7 cellular contexts compared by ENCODE assay signal in genomic region chr11:120337133-120337895, GRCh38. TPM values are rescaled to one million over a fixed set of nuclear protein-coding genes. Genes with fewer than 3 reads are reported as not detected.
DNase-seq lines count a peak whose midpoint lies in the region; ATAC-seq and TF ChIP-seq lines count a peak whose summit lies in the region.

No MANE protein-coding gene starts in this region.

- H3K27me3 ChIP-seq in right atrium auricular region = no peaks in the 10 kb centered on the region

- H3K4me3 Mint-ChIP-seq in activated naive CD8-positive, alpha-beta T cell treated with anti-CD3 and anti-CD28 coated beads, Interleukin-2, amount 10 ng/mL, durations not matched to agents 7 days and 5 days = peak overlapping the region; percentile 91

- H3K4me1 ChIP-seq in right atrium auricular region = peaks cover 0 to 71% of the 10 kb centered on the region in 2 donors

- POLR2A ChIA-PET in activated naive CD8-positive, alpha-beta T cell treated with anti-CD3 and anti-CD28 coated beads, Interleukin-2, amount 10 ng/mL, durations not matched to agents 7 days and 5 days (lab: Charles Lee) = no interaction called here

- peak; percentile 22 for DNase-seq in NCI-H146 treated with DMSO at 0.1 percent for 48 hours (lab: John Stamatoyannopoulos, UW; ENCODE audit: unreplicated experiment)
- peak; percentile 38 for DNase-seq in activated naive CD8-positive, alpha-beta T cell treated with anti-CD3 and anti-CD28 coated beads, Interleukin-2, amount 10 ng/mL, durations not matched to agents 7 days and 5 days
- no peak for DNase-seq in right atrium auricular region (ENCODE audit: low spot score)
- DNase-seq in renal cortical epithelial cell (ENCODE audit: low read depth) = peak; percentile 70
- DNase-seq in Ammon's horn (ENCODE audit: low spot score) = no peak

- H3K27ac Mint-ChIP-seq in activated naive CD8-positive, alpha-beta T cell treated with anti-CD3 and anti-CD28 coated beads, Interleukin-2, amount 10 ng/mL, durations not matched to agents 7 days and 5 days = peak overlapping the region; percentile 67

- H3K27me3 Mint-ChIP-seq in activated naive CD8-positive, alpha-beta T cell treated with anti-CD3 and anti-CD28 coated beads, Interleukin-2, amount 10 ng/mL, durations not matched to agents 7 days and 5 days = peaks cover 67% of the 10 kb centered on the region

- no peaks in the 10 kb centered on the region for H3K36me3 ChIP-seq in right atrium auricular region

- no peaks in the 10 kb centered on the region for H3K9me3 ChIP-seq in right atrium auricular region

- ATAC-seq in GM19395 (IDR thresholded peaks at IDR 0.05; ENCODE audit: unreplicated experiment) = peak; percentile 4
- no peak for ATAC-seq in activated naive CD8-positive, alpha-beta T cell treated with anti-CD3 and anti-CD28 coated beads, Interleukin-2, amount 10 ng/mL, durations not matched to agents 7 days and 5 days (ENCODE audit: low read depth)
- no peak for ATAC-seq in GM21360 (IDR thresholded peaks at IDR 0.05; ENCODE audit: unreplicated experiment)

- H3K4me3 ChIP-seq in right atrium auricular region = peak overlapping the region; percentile 93 to 97

- no peak for TF ChIP-seq CTCF in right atrium auricular region (IDR thresholded peaks at IDR 0.05)

- peak overlapping the region; percentile 97 to 100 for H3K27ac ChIP-seq in right atrium auricular region

- peaks cover 28% of the 10 kb centered on the region for H3K4me1 Mint-ChIP-seq in activated naive CD8-positive, alpha-beta T cell treated with anti-CD3 and anti-CD28 coated beads, Interleukin-2, amount 10 ng/mL, durations not matched to agents 7 days and 5 days

- peaks cover 5% of the 10 kb centered on the region for H3K36me3 Mint-ChIP-seq in activated naive CD8-positive, alpha-beta T cell treated with anti-CD3 and anti-CD28 coated beads, Interleukin-2, amount 10 ng/mL, durations not matched to agents 7 days and 5 days

- H3K9me3 Mint-ChIP-seq in activated naive CD8-positive, alpha-beta T cell treated with anti-CD3 and anti-CD28 coated beads, Interleukin-2, amount 10 ng/mL, durations not matched to agents 7 days and 5 days = peaks cover 2% of the 10 kb centered on the region

RNA-seq across cellular contexts. Expression of gene ARHGEF12, which starts 1.1 kb away (rescaled TPM):
- total RNA-seq in activated naive CD8-positive, alpha-beta T cell treated with anti-CD3 and anti-CD28 coated beads, Interleukin-2, amount 10 ng/mL, durations not matched to agents 7 days and 5 days = 10 to 100 TPM; 14.7 to 15.8 TPM
- total RNA-seq in right atrium auricular region = 10 to 100 TPM; 84.0 to 87.2 TPM
- total RNA-seq in renal cortical epithelial cell = 72.9 and 224 TPM in 2 replicates

RNA-seq across cellular contexts. Expression of gene TLCD5, which starts 12.2 kb away (rescaled TPM):
- total RNA-seq in activated naive CD8-positive, alpha-beta T cell treated with anti-CD3 and anti-CD28 coated beads, Interleukin-2, amount 10 ng/mL, durations not matched to agents 7 days and 5 days = under 1 TPM; 0.77 to 0.86 TPM
- 10 to 100 TPM; 11.3 to 18.7 TPM for total RNA-seq in right atrium auricular region
- total RNA-seq in renal cortical epithelial cell = 3.8 and 19.0 TPM in 2 replicates

Comparison
In these comparisons a context has a peak if more than half of its experiments do, and no peak if none do; other contexts are left out.
1. DNase-seq: peak in NCI-H146 treated with DMSO at 0.1 percent for 48 hours (single experiment), activated naive CD8-positive, alpha-beta T cell treated with anti-CD3 and anti-CD28 coated beads, Interleukin-2, amount 10 ng/mL, durations not matched to agents 7 days and 5 days (single experiment) and renal cortical epithelial cell (single experiment); none in right atrium auricular region (single experiment) and Ammon's horn (single experiment).